In the genomic region with DNA sequence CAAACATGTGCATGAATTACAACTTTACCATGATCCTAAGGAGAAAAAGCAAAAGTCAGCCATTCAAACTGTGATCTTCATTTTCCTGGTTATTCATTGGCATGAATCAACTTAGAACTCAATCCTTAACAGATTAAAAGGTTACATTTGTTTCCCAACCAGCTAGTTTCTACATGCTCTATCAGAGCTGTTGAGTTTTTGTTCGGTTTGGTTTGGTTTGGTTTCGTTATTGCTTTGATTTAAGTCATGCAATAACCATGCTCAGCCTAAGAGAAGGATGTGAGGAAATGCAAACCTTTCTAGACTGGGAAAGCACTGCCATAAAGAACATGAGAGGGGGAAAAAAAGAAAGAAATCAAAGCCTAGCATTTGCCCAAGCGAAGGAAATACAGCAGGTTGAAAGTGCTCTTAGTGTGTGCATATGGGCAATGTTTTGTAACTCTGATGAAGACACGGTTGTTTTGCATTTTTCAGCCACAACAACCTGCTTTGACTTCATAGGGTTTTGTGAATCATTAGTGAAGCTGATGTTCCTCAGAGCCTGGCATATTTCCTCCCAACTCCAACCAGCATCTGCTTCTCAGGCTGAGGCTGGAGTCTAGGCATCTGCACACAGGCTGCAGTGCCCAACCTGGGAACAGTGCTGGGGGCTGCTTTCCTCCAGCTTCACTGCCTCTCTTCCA, we compare ENCODE assay signal across 1 cellular context.
TF ChIP-seq lines count a peak whose summit lies in the region.

No MANE protein-coding gene starts in this region.

TF ChIP-seq in WTC11, 78 proteins besides CTCF, POLR2A, EP300 and RAD21 (continued from another document):
- TF ChIP-seq, protein P1, sequence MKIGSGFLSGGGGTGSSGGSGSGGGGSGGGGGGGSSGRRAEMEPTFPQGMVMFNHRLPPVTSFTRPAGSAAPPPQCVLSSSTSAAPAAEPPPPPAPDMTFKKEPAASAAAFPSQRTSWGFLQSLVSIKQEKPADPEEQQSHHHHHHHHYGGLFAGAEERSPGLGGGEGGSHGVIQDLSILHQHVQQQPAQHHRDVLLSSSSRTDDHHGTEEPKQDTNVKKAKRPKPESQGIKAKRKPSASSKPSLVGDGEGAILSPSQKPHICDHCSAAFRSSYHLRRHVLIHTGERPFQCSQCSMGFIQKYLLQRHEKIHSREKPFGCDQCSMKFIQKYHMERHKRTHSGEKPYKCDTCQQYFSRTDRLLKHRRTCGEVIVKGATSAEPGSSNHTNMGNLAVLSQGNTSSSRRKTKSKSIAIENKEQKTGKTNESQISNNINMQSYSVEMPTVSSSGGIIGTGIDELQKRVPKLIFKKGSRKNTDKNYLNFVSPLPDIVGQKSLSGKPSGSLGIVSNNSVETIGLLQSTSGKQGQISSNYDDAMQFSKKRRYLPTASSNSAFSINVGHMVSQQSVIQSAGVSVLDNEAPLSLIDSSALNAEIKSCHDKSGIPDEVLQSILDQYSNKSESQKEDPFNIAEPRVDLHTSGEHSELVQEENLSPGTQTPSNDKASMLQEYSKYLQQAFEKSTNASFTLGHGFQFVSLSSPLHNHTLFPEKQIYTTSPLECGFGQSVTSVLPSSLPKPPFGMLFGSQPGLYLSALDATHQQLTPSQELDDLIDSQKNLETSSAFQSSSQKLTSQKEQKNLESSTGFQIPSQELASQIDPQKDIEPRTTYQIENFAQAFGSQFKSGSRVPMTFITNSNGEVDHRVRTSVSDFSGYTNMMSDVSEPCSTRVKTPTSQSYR (CRISPR knock-in tag; IDR thresholded peaks at IDR 0.05): no peak
- TF ChIP-seq SOX15 (CRISPR knock-in tag; IDR thresholded peaks at IDR 0.05): no peak
- TF ChIP-seq RORB (CRISPR knock-in tag; IDR thresholded peaks at IDR 0.05): no peak
- TF ChIP-seq AFF4 (CRISPR knock-in tag; IDR thresholded peaks at IDR 0.05; ENCODE audit: borderline replicate concordance): no peak
